Comparison of ENCODE assay signal across 11 cellular contexts in the genomic region with DNA sequence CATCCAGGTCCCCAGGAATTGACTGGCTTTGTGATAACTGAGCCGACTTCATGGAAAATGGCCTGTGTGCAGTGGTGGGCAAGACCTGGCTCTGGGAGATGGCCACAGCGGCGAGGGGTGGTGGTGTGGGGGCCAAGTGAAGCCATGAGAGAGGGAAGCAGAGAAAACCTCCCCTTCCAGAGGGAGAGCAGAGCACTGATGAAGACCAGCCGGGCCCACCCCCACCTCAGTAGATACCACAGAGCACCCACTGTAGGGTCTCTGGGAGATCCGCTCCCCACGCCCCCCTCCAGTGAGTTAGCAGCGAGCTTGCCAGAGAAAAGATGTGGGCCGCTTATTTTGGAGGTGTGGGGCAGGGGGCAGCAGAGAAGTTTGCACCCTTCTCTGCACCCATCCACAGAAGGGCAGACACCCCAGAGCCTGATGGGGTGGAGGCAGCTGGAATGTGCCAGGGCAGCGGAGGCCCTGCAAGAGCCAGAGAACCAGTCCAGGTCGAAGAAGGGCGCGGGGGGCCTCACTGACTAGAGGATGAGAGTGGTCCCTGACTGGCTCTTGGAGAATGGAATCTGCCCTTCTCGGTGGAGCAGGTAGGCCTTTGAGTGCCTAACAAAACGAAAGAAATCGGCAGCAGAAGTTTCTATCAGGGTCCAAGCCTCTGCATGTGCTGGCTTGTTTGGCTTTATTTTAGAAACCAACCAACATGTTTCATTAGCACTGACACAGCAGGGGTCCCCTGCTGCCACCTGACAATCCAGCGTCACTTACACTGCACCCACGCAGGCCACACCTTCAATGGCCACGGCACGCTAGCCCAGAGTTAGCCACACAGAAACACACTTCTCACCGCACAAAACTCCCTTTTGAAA. TPM values are rescaled to one million over a fixed set of nuclear protein-coding genes. Genes with fewer than 3 reads are reported as not detected.
DNase-seq lines count a peak whose midpoint lies in the region; FAIRE-seq and TF ChIP-seq lines count a peak whose summit lies in the region.
"Had no signal": no experiment of that assay in that cellular context is flagged by ENCODE, and none has a peak within 500 bp of the region (broad histone marks: within the 10 kb centered on the region; RNA-seq: fewer than 3 reads in every experiment).

No MANE protein-coding gene starts in this region.

- TF ChIP-seq POLR2A in H1 (IDR thresholded peaks at IDR 0.05; ENCODE audit: control extremely low read depth in 1 of 2, low read depth in 2 of 2, low read length in 2 of 2) (no peak), prostate gland (IDR thresholded peaks at IDR 0.05) (no peak)

- H3K18ac ChIP-seq in H1 (ENCODE audit: extremely low read depth, low read length), result no peak overlapping the region; the same call in 1 of the 2 replicates

- TF ChIP-seq RAD21 in H1 (IDR thresholded peaks at IDR 0.05 in 1 of 2, conservative IDR thresholded peaks at IDR 0.05 in 1 of 2; ENCODE audit: low read depth in 2 of 2, low read length in 2 of 2), result no peak

- no peak overlapping the region for H3K4ac ChIP-seq in H1 (replicated peaks; ENCODE audit: insufficient read length, low read depth, low read length)

- H3K27ac ChIP-seq in H1 (ENCODE audit: low read depth, low read length), result no peak overlapping the region
- peak overlapping the region; percentile 85 to 93 for H3K27ac ChIP-seq in prostate gland

- CTCF ChIA-PET in H1 (lab: Charles Lee; ENCODE audit: partially characterized antibody), result interaction anchor here (0.7 to 19.7 kb wide), 4 partner anchors 9 to 23 kb away, joined by 3 to 245 read pairs (median 7); partner anchors contain the start of gene MELTF

- H3K4me1 ChIP-seq in NT2/D1 (ENCODE audit: insufficient read depth, insufficient read length), result peaks cover 10% of the 10 kb centered on the region
- peaks cover 3 to 7% (median 6%) of the 10 kb centered on the region in 4 experiments for H3K4me1 ChIP-seq in H1 (replicated peaks in 1 of 4; ENCODE audit: control insufficient read depth in 3 of 4, insufficient read depth in 4 of 4, low read length in 3 of 4)
- peaks cover 4% of the 10 kb centered on the region for H3K4me1 ChIP-seq in prostate gland (replicated peaks)

- intact Hi-C loops in prostate gland (cut with DNase I), result no loop called here

- H4K8ac ChIP-seq in H1 (ENCODE audit: extremely low read depth, insufficient read depth, low read length), result peak overlapping the region; percentile 54

- peaks cover 6% of the 10 kb centered on the region for H3K23me2 ChIP-seq in H1 (ENCODE audit: low read depth, low read length)

- no peak overlapping the region for H4K91ac ChIP-seq in H1 (replicated peaks; ENCODE audit: insufficient read length, low read length)

- DNase-seq in DMS53 (lab: John Stamatoyannopoulos, UW), result peak; percentile 48
- no peak for DNase-seq in DMS53 treated with DMSO at 0.1 percent for 48 hours (lab: John Stamatoyannopoulos, UW; ENCODE audit: unreplicated experiment)
- no peak for DNase-seq in NT2/D1 (ENCODE audit: low read depth, low spot score)
- DNase-seq in H1 (ENCODE audit: low read depth in 1 of 2, low spot score in 2 of 2), result no peak
- DNase-seq in prostate gland (ENCODE audit: low spot score), result no peak
- no peak for DNase-seq in A172 (ENCODE audit: low spot score)
- no peak for DNase-seq in HK-2 (ENCODE audit: unreplicated experiment)
- no peak for DNase-seq in UCSD-AML1 (lab: John Stamatoyannopoulos, UW; ENCODE audit: unreplicated experiment)
- DNase-seq: activated CD8-positive, alpha-beta memory T cell treated with anti-CD3 and anti-CD28 coated beads, Interleukin-2, amount 50 U/mL, for 4 hours had no signal

- no peaks in the 10 kb centered on the region for H3K79me2 ChIP-seq in H1 (ENCODE audit: control insufficient read depth in 1 of 2, insufficient read depth in 2 of 2, low read length in 2 of 2)

- POLR2A ChIA-PET in H1 (lab: Charles Lee; ENCODE audit: partially characterized antibody), result no interaction called here

- FAIRE-seq in H1 (lab: Jason Lieb, UNC), result no peak
- FAIRE-seq: A204.1, K562 had no signal

- TF ChIP-seq CTCF in H1 (IDR thresholded peaks at IDR 0.05; ENCODE audit: control extremely low read depth in 1 of 3, insufficient read depth in 1 of 3, low read depth in 1 of 3, low read length in 3 of 3) (no peak), prostate gland (IDR thresholded peaks at IDR 0.05) (no peak)

- H3K9ac ChIP-seq in NT2/D1 (ENCODE audit: insufficient read length, low read depth), result peak overlapping the region; percentile 28
- H3K9ac ChIP-seq in H1 (replicated peaks in 1 of 4; ENCODE audit: extremely low read depth in 1 of 4, low read depth in 3 of 4, low read length in 3 of 4), result no peak overlapping the region

- H3K4me2 ChIP-seq in H1 (ENCODE audit: insufficient read depth in 1 of 2, low read depth in 2 of 2, low read length in 2 of 2), result no peak overlapping the region

- H3K27me3 ChIP-seq in NT2/D1 (ENCODE audit: insufficient read depth, insufficient read length) (peaks cover 5% of the 10 kb centered on the region), H1 (replicated peaks in 1 of 4; ENCODE audit: control insufficient read depth in 3 of 4, extremely low read depth in 1 of 4, insufficient read depth in 3 of 4, low read length in 3 of 4) (peaks cover 0 to 17% (median 17%) of the 10 kb centered on the region in 4 experiments; a peak in 6 of 7 replicates), prostate gland (replicated peaks; ENCODE audit: insufficient read depth) (no peaks in the 10 kb centered on the region)

- H3K36me3 ChIP-seq in NT2/D1 (ENCODE audit: insufficient read depth, insufficient read length, low read length) (peaks cover 25% of the 10 kb centered on the region), H1 (ENCODE audit: control insufficient read depth in 2 of 4, insufficient read depth in 4 of 4, low read length in 3 of 4) (no peaks in the 10 kb centered on the region), prostate gland (no peaks in the 10 kb centered on the region)

- H2BK120ac ChIP-seq in H1 (replicated peaks; ENCODE audit: low read depth, low read length), result no peak overlapping the region

- no peak overlapping the region for H2AFZ ChIP-seq in H1 (ENCODE audit: low read length)

- H4K20me1 ChIP-seq in H1 (replicated peaks in 1 of 2; ENCODE audit: control insufficient read depth in 1 of 2, insufficient read depth in 2 of 2, low read length in 2 of 2), result no peaks in the 10 kb centered on the region

- no peak overlapping the region for H2BK15ac ChIP-seq in H1 (ENCODE audit: low read length)

- H3K14ac ChIP-seq in H1 (ENCODE audit: insufficient read length), result no peak overlapping the region

- H2BK5ac ChIP-seq in H1 (ENCODE audit: low read depth, low read length), result no peak overlapping the region; the same call in 1 of the 2 replicates

- WGBS in H1 (ENCODE audit: extremely low coverage in 1 of 2, insufficient coverage in 1 of 2, insufficient read length in 1 of 2, insufficient replicate concordance in 2 of 2, low coverage in 1 of 2, low lambda C conversion rate in 2 of 2, missing lambda C conversion rate in 1 of 2), 2 experiments, result 93% methylated on average over 19 of the region's 20 CpGs; no CpG with 5 or more reads in 1 of the 2 experiments
- 76% methylated on average over 20 of the region's 20 CpGs for WGBS in prostate gland

- H3K56ac ChIP-seq in H1 (replicated peaks; ENCODE audit: insufficient read length, low read depth, low read length), result no peak overlapping the region

- H3K9me3 ChIP-seq in NT2/D1 (ENCODE audit: insufficient read depth, low read length) (no peaks in the 10 kb centered on the region), H1 (ENCODE audit: insufficient read depth in 2 of 2, low read depth in 1 of 2, low read length in 1 of 2) (no peaks in the 10 kb centered on the region), prostate gland (no peaks in the 10 kb centered on the region)

- 0 out of 2 replicates have a peak overlapping the region, but pooled peaks have one; percentile 29 for H2BK20ac ChIP-seq in H1 (ENCODE audit: low read length)

- H2AK5ac ChIP-seq in H1 (ENCODE audit: low read depth, low read length), result 0 out of 2 replicates have a peak overlapping the region, but pooled peaks have one; percentile 17

- H2BK12ac ChIP-seq in H1 (ENCODE audit: low read depth, low read length), result 0 out of 2 replicates have a peak overlapping the region, but pooled peaks have one; percentile 39

- no peak overlapping the region for H3K23ac ChIP-seq in H1 (ENCODE audit: insufficient read length)

- no peaks in the 10 kb centered on the region for H3K79me1 ChIP-seq in H1 (ENCODE audit: low read depth, low read length)

- no peak for TF ChIP-seq EP300 in H1 (IDR thresholded peaks at IDR 0.05; ENCODE audit: borderline replicate concordance in 1 of 2, low read depth in 2 of 2, low read length in 2 of 2)

- H3K4me3 ChIP-seq in NT2/D1 (ENCODE audit: insufficient read length, low read depth), result no peak overlapping the region
- no peak overlapping the region for H3K4me3 ChIP-seq in H1 (ENCODE audit: extremely low read depth in 1 of 4, insufficient read depth in 2 of 4, low read depth in 3 of 4, low read length in 4 of 4)
- H3K4me3 ChIP-seq in prostate gland, result peak overlapping the region; percentile 57 to 58
- H3K4me3 ChIP-seq: K562 had no signal

- no peak overlapping the region for H4K5ac ChIP-seq in H1 (ENCODE audit: insufficient read length, low read depth, low read length)

RNA-seq across cellular contexts. Expression of gene MELTF, which starts 28.3 kb away (rescaled TPM):
- 3.5 and 3.7 TPM in 2 replicates for total RNA-seq in H1 (2021; fragmentation: NEBNext Ultra II Directional; extraction: Animal tissue kit (Norgen Biotek cat#: 25700))
- 1.7 and 2.7 TPM in 2 replicates for polyA plus RNA-seq in H1 (2011; rRNA removed)
- 2.2 TPM for polyA plus RNA-seq in H1 (2011; cell fraction: cytosol; rRNA removed)
- 9.6 TPM for polyA plus RNA-seq in H1 (2011; cell fraction: nucleus; rRNA removed)
- polyA plus RNA-seq in H1 (2012, experiment 1 of 2), result 2.1 to 3.7 TPM (median 3.4 TPM) in 4 replicates
- polyA plus RNA-seq in H1 (2012, experiment 2 of 2), result 1.1 TPM
- 2.9 TPM for polyA plus RNA-seq in H1 (2013, experiment 1 of 2)
- polyA plus RNA-seq in H1 (2013, experiment 2 of 2), result 2.9 TPM
- polyA minus RNA-seq in H1 (2011; rRNA and poly(A)+ RNA removed), result 1.9 and 2.0 TPM in 2 replicates
- polyA minus RNA-seq in H1 (2011; cell fraction: cytosol; rRNA and poly(A)+ RNA removed), result 1.5 TPM
- polyA minus RNA-seq in H1 (2011; cell fraction: nucleus; rRNA and poly(A)+ RNA removed), result 7.0 TPM
- total RNA-seq in prostate gland, result 1 to 10 TPM; 6.9 to 9.0 TPM
- 57.4 and 67.1 TPM in 2 replicates for total RNA-seq in A172 (2014; rRNA removed; shearing (Covaris generic))

RNA-seq across cellular contexts. Expression of gene PIGZ, which starts 32.7 kb away (rescaled TPM):
- not detected in 2 replicates for total RNA-seq in H1 (2021; fragmentation: NEBNext Ultra II Directional; extraction: Animal tissue kit (Norgen Biotek cat#: 25700))
- 0.32 and 0.57 TPM in 2 replicates for polyA plus RNA-seq in H1 (2011; rRNA removed)
- polyA plus RNA-seq in H1 (2011; cell fraction: cytosol; rRNA removed), result 0.30 TPM
- polyA plus RNA-seq in H1 (2011; cell fraction: nucleus; rRNA removed), result 0.83 TPM
- polyA plus RNA-seq in H1 (2012, experiment 1 of 2), result 0.51 to 0.74 TPM (median 0.63 TPM) in 4 replicates
- 0.26 TPM for polyA plus RNA-seq in H1 (2012, experiment 2 of 2)
- 0.22 TPM for polyA plus RNA-seq in H1 (2013, experiment 1 of 2)
- polyA plus RNA-seq in H1 (2013, experiment 2 of 2), result 0.15 TPM
- 0.10 and 1.1 TPM in 2 replicates for polyA minus RNA-seq in H1 (2011; rRNA and poly(A)+ RNA removed)
- 0.37 TPM for polyA minus RNA-seq in H1 (2011; cell fraction: cytosol; rRNA and poly(A)+ RNA removed)
- polyA minus RNA-seq in H1 (2011; cell fraction: nucleus; rRNA and poly(A)+ RNA removed), result not detected
- 10 to 100 TPM in 1 of 2 donors, 1 to 10 TPM in 1; 4.7 to 11.3 TPM for total RNA-seq in prostate gland
- 0.59 and 3.2 TPM in 2 replicates for total RNA-seq in A172 (2014; rRNA removed; shearing (Covaris generic))

RNA-seq across cellular contexts. Expression of gene NCBP2, which starts 59.0 kb away (rescaled TPM):
- total RNA-seq in H1 (2021; fragmentation: NEBNext Ultra II Directional; extraction: Animal tissue kit (Norgen Biotek cat#: 25700)), result 96.7 and 100 TPM in 2 replicates
- polyA plus RNA-seq in H1 (2011; rRNA removed), result 34.1 and 35.4 TPM in 2 replicates
- 78.7 TPM for polyA plus RNA-seq in H1 (2011; cell fraction: cytosol; rRNA removed)
- 17.6 TPM for polyA plus RNA-seq in H1 (2011; cell fraction: nucleus; rRNA removed)
- 73.1 to 107 TPM (median 85.0 TPM) in 4 replicates for polyA plus RNA-seq in H1 (2012, experiment 1 of 2)
- polyA plus RNA-seq in H1 (2012, experiment 2 of 2), result 12.1 TPM
- 60.4 TPM for polyA plus RNA-seq in H1 (2013, experiment 1 of 2)
- polyA plus RNA-seq in H1 (2013, experiment 2 of 2), result 59.2 TPM
- 29.7 and 40.0 TPM in 2 replicates for polyA minus RNA-seq in H1 (2011; rRNA and poly(A)+ RNA removed)
- polyA minus RNA-seq in H1 (2011; cell fraction: cytosol; rRNA and poly(A)+ RNA removed), result 23.6 TPM
- 23.0 TPM for polyA minus RNA-seq in H1 (2011; cell fraction: nucleus; rRNA and poly(A)+ RNA removed)
- total RNA-seq in prostate gland, result 10 to 100 TPM; 35.4 to 38.2 TPM
- 90.6 and 107 TPM in 2 replicates for total RNA-seq in A172 (2014; rRNA removed; shearing (Covaris generic))

Comparison
In these comparisons a context has a peak if more than half of its experiments do, and no peak if none do; other contexts are left out.
1. H3K4me3 ChIP-seq: peak in prostate gland (2 of 2); none in NT2/D1 (single experiment) and H1 (0 of 4).